Comparison of ENCODE assay signal across 14 cellular contexts in the genomic region with DNA sequence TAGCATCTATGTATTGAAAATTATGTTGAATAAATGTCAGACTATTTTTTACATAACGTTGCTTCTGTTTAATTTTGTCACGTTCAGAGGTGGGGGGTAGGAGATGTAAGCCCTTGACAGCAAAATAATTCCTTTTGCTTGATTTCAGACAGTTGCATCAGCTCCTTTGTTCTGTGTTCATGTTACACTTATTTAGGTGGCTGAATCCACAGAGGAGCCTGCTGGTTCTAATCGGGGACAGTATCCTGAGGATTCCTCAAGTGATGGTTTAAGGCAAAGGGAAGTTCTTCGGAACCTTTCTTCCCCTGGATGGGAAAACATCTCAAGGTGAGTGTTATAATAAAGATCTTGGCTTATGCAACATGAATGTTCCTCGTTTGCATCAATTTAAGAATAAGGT. TPM values are rescaled to one million over a fixed set of nuclear protein-coding genes. Genes with fewer than 3 reads are reported as not detected.
DNase-seq lines count a peak whose midpoint lies in the region; ATAC-seq and TF ChIP-seq lines count a peak whose summit lies in the region.
"Had no signal": no experiment of that assay in that cellular context is flagged by ENCODE, and none has a peak within 500 bp of the region (broad histone marks: within the 10 kb centered on the region; RNA-seq: fewer than 3 reads in every experiment).

No MANE protein-coding gene starts in this region.

- H3K27ac ChIP-seq in HEK293 (ENCODE audit: extremely low read depth, low read depth, low read length) (no peak overlapping the region), PC-3 (ENCODE audit: low read length) (no peak overlapping the region)
- H3K27ac ChIP-seq in naive thymus-derived CD4-positive, alpha-beta T cell (ENCODE audit: low read depth, low read length), result peak overlapping the region; percentile 24
- H3K27ac ChIP-seq: esophagus muscularis mucosa had no signal

- peak overlapping the region; percentile 45 for H3K27ac Mint-ChIP-seq in activated T-helper 1 cell treated with anti-CD3 and anti-CD28 coated beads, Interleukin-12 subunit alpha, Interleukin-12 subunit beta, Interleukin-2, Interleukin-4 antibody, amounts not matched to agents 30 ng/mL and 10 ng/mL and 1 ng/mL, durations not matched to agents 14 hours and 24 hours and 36 hours
- peak overlapping the region in 6 of 9 donors; percentile 6 to 97 (median 44) for H3K27ac Mint-ChIP-seq in naive thymus-derived CD4-positive, alpha-beta T cell

- no peaks in the 10 kb centered on the region for H3F3A ChIP-seq in PC-3 (ENCODE audit: low read length, unreplicated experiment)

- H3K36me3 Mint-ChIP-seq in activated T-helper 1 cell treated with anti-CD3 and anti-CD28 coated beads, Interleukin-12 subunit alpha, Interleukin-12 subunit beta, Interleukin-2, Interleukin-4 antibody, amounts not matched to agents 30 ng/mL and 10 ng/mL and 1 ng/mL, durations not matched to agents 14 hours and 24 hours and 36 hours (ENCODE audit: low read depth), result peaks cover 75% of the 10 kb centered on the region
- H3K36me3 Mint-ChIP-seq in naive thymus-derived CD4-positive, alpha-beta T cell, result peaks cover 8 to 63% (median 28%) of the 10 kb centered on the region in 5 donors

- H3K4me3 ChIP-seq in HEK293 (ENCODE audit: low read depth, low read length), result no peak overlapping the region
- H3K4me3 ChIP-seq in naive thymus-derived CD4-positive, alpha-beta T cell (ENCODE audit: low read length), result no peak overlapping the region
- no peak overlapping the region for H3K4me3 ChIP-seq in PC-3 (ENCODE audit: low read length)
- no peak overlapping the region for H3K4me3 ChIP-seq in mucosa of descending colon
- H3K4me3 ChIP-seq: esophagus muscularis mucosa had no signal

- H3K36me3 ChIP-seq in HEK293 (ENCODE audit: control insufficient read depth in 2 of 2, insufficient read depth in 1 of 2, low read length in 2 of 2) (peaks cover 23 to 64% of the 10 kb centered on the region in 2 experiments), PC-3 (ENCODE audit: low read depth, low read length) (peaks cover 57% of the 10 kb centered on the region), mucosa of descending colon (ENCODE audit: low read depth) (peaks cover 40% of the 10 kb centered on the region)
- peaks cover 0 to 69% (median 40%) of the 10 kb centered on the region in 3 experiments for H3K36me3 ChIP-seq in naive thymus-derived CD4-positive, alpha-beta T cell (ENCODE audit: control insufficient read depth in 2 of 3, insufficient read depth in 3 of 3, low read length in 3 of 3)

- H3K4me3 Mint-ChIP-seq in activated T-helper 1 cell treated with anti-CD3 and anti-CD28 coated beads, Interleukin-12 subunit alpha, Interleukin-12 subunit beta, Interleukin-2, Interleukin-4 antibody, amounts not matched to agents 30 ng/mL and 10 ng/mL and 1 ng/mL, durations not matched to agents 14 hours and 24 hours and 36 hours, result peak overlapping the region; percentile 43
- H3K4me3 Mint-ChIP-seq in naive thymus-derived CD4-positive, alpha-beta T cell, result peak overlapping the region in 1 of 10 donors; percentile 31

- H3K79me2 ChIP-seq in PC-3 (ENCODE audit: low read length), result peaks cover 43% of the 10 kb centered on the region

- no peaks in the 10 kb centered on the region for H3K9me3 ChIP-seq in HEK293 (ENCODE audit: control insufficient read depth, insufficient read depth, low read depth, low read length)
- H3K9me3 ChIP-seq in naive thymus-derived CD4-positive, alpha-beta T cell (ENCODE audit: control insufficient read depth in 2 of 3, low read length in 3 of 3), result no peaks in the 10 kb centered on the region
- H3K9me3 ChIP-seq in PC-3 (ENCODE audit: low read length), result no peaks in the 10 kb centered on the region
- H3K9me3 ChIP-seq in mucosa of descending colon, result no peaks in the 10 kb centered on the region
- H3K9me3 ChIP-seq: esophagus muscularis mucosa had no signal

- H3K4me1 Mint-ChIP-seq in activated T-helper 1 cell treated with anti-CD3 and anti-CD28 coated beads, Interleukin-12 subunit alpha, Interleukin-12 subunit beta, Interleukin-2, Interleukin-4 antibody, amounts not matched to agents 30 ng/mL and 10 ng/mL and 1 ng/mL, durations not matched to agents 14 hours and 24 hours and 36 hours (ENCODE audit: low read depth), result peaks cover 64% of the 10 kb centered on the region
- peaks cover 33 to 76% (median 65%) of the 10 kb centered on the region in 7 donors for H3K4me1 Mint-ChIP-seq in naive thymus-derived CD4-positive, alpha-beta T cell

- peaks cover 49% of the 10 kb centered on the region for H4K20me1 ChIP-seq in PC-3 (ENCODE audit: low read length)

- H3K9me2 ChIP-seq in PC-3 (replicated peaks; ENCODE audit: low read length), result no peaks in the 10 kb centered on the region

- no TSS peak for BruUV-seq in PC-3 (replicated peaks; lab: Mats Ljungman, UMichigan)

- TF ChIP-seq CTCF in HEK293 (tag by site-specific recombination; IDR thresholded peaks at IDR 0.05) (no peak), PC-3 (conservative IDR thresholded peaks at IDR 0.05; ENCODE audit: low read depth, low read length) (no peak), mucosa of descending colon (IDR thresholded peaks at IDR 0.05) (no peak)

- CTCF ChIA-PET in HEK293 (lab: Yijun Ruan, JAX), result interaction anchor here (1.0 to 1.4 kb wide), 3 partner anchors 17 to 143 kb away, joined by 4 to 5 read pairs (median 4); no protein-coding TSS in a partner anchor
- CTCF ChIA-PET in naive thymus-derived CD4-positive, alpha-beta T cell (lab: Charles Lee), result interaction anchor here (0.8 to 1.9 kb wide), 2 partner anchors 15 to 606 kb away, joined by 4 to 6 read pairs; partner anchors contain the start of gene ADGRG5
- CTCF ChIA-PET in PC-3 (lab: Charles Lee), result no interaction called here

- DNase-seq in NCI-H1105 treated with DMSO at 0.1 percent for 48 hours (lab: John Stamatoyannopoulos, UW) (peak; percentile 33), NCI-H1105 (lab: John Stamatoyannopoulos, UW) (no peak), PC-3 (no peak), mucosa of descending colon (no peak)
- DNase-seq in activated T-helper 1 cell treated with anti-CD3 and anti-CD28 coated beads, Interleukin-12 subunit alpha, Interleukin-12 subunit beta, Interleukin-2, Interleukin-4 antibody, amounts not matched to agents 30 ng/mL and 10 ng/mL and 1 ng/mL, durations not matched to agents 14 hours and 24 hours and 36 hours (ENCODE audit: low spot score), result no peak
- DNase-seq in naive thymus-derived CD4-positive, alpha-beta T cell, result no peak
- DNase-seq: 8988T, GDM1, kidney glomerular epithelial cell, NCI-H1092, RPMI8226 had no signal

- ATAC-seq in naive thymus-derived CD4-positive, alpha-beta T cell, result no peak
- ATAC-seq in PC-3 (no peak), mucosa of descending colon (no peak), GM19463 (IDR thresholded peaks at IDR 0.05; ENCODE audit: unreplicated experiment) (no peak)

- no peaks in the 10 kb centered on the region for H3K27me3 Mint-ChIP-seq in activated T-helper 1 cell treated with anti-CD3 and anti-CD28 coated beads, Interleukin-12 subunit alpha, Interleukin-12 subunit beta, Interleukin-2, Interleukin-4 antibody, amounts not matched to agents 30 ng/mL and 10 ng/mL and 1 ng/mL, durations not matched to agents 14 hours and 24 hours and 36 hours (ENCODE audit: insufficient read depth)
- H3K27me3 Mint-ChIP-seq in naive thymus-derived CD4-positive, alpha-beta T cell, result no peaks in the 10 kb centered on the region

- H3K9me3 Mint-ChIP-seq in activated T-helper 1 cell treated with anti-CD3 and anti-CD28 coated beads, Interleukin-12 subunit alpha, Interleukin-12 subunit beta, Interleukin-2, Interleukin-4 antibody, amounts not matched to agents 30 ng/mL and 10 ng/mL and 1 ng/mL, durations not matched to agents 14 hours and 24 hours and 36 hours, result no peaks in the 10 kb centered on the region
- no peaks in the 10 kb centered on the region for H3K9me3 Mint-ChIP-seq in naive thymus-derived CD4-positive, alpha-beta T cell

- H3K27me3 ChIP-seq in naive thymus-derived CD4-positive, alpha-beta T cell (ENCODE audit: control insufficient read depth in 2 of 2, insufficient read depth in 2 of 2, low read length in 2 of 2), result no peaks in the 10 kb centered on the region
- no peaks in the 10 kb centered on the region for H3K27me3 ChIP-seq in PC-3 (ENCODE audit: low read length)
- H3K27me3 ChIP-seq: esophagus muscularis mucosa had no signal

- no peak overlapping the region for H3K4me2 ChIP-seq in PC-3 (ENCODE audit: low read length)

- no peak overlapping the region for H3K9ac ChIP-seq in PC-3 (ENCODE audit: low read length)

- H3K4me1 ChIP-seq in HEK293 (ENCODE audit: control insufficient read depth, insufficient read depth, low read length) (no peaks in the 10 kb centered on the region; the same call in 1 of the 2 replicates), PC-3 (ENCODE audit: insufficient read depth, low read length) (peaks cover 14% of the 10 kb centered on the region), mucosa of descending colon (ENCODE audit: low read depth) (peaks cover 15% of the 10 kb centered on the region)
- peaks cover 20 to 29% of the 10 kb centered on the region in 2 donors for H3K4me1 ChIP-seq in naive thymus-derived CD4-positive, alpha-beta T cell (ENCODE audit: control insufficient read depth in 2 of 2, insufficient read depth in 2 of 2, low read length in 2 of 2)

- intact Hi-C loops in activated T-helper 1 cell treated with anti-CD3 and anti-CD28 coated beads, Interleukin-12 subunit alpha, Interleukin-12 subunit beta, Interleukin-2, Interleukin-4 antibody, amounts not matched to agents 30 ng/mL and 10 ng/mL and 1 ng/mL, durations not matched to agents 14 hours and 24 hours and 36 hours (cut with micrococcal nuclease), result loop anchor here (5.0 to 10.0 kb wide), 4 partner anchors 204 to 1188 kb away; partner anchors contain the start of genes CCDC102A, CFAP20, CIAPIN1 and COQ9
- intact Hi-C loops in naive thymus-derived CD4-positive, alpha-beta T cell (cut with micrococcal nuclease), result loop anchor here in 1 of 2 donors (10.0 kb wide), 2 partner anchors 422 to 508 kb away; partner anchors contain the start of genes CIAPIN1 and COQ9
- intact Hi-C loops in PC-3 (cut with micrococcal nuclease) (no loop called here), mucosa of descending colon (cut with DNase I, micrococcal nuclease) (no loop called here)

- POLR2A ChIA-PET in HEK293 (lab: Yijun Ruan, JAX), result interaction anchor here (0.6 to 1.3 kb wide), 2 partner anchors 11 to 17 kb away, joined by 3 to 4 read pairs; no protein-coding TSS in a partner anchor
- POLR2A ChIA-PET in naive thymus-derived CD4-positive, alpha-beta T cell (lab: Charles Lee), result interaction anchor here (0.6 to 1.5 kb wide), 3 partner anchors 26 to 80 kb away, joined by 3 to 6 read pairs (median 5); no protein-coding TSS in a partner anchor
- POLR2A ChIA-PET in PC-3 (lab: Charles Lee; ENCODE audit: unreplicated experiment), result no interaction called here

- H2AFZ ChIP-seq in PC-3 (ENCODE audit: low read length), result no peak overlapping the region

RNA-seq across cellular contexts. Expression of gene HERPUD1, which starts 4.5 kb away (rescaled TPM):
- 176 and 178 TPM in 2 replicates for total RNA-seq in activated T-helper 1 cell treated with anti-CD3 and anti-CD28 coated beads, Interleukin-12 subunit alpha, Interleukin-12 subunit beta, Interleukin-2, Interleukin-4 antibody, amounts not matched to agents 30 ng/mL and 10 ng/mL and 1 ng/mL, durations not matched to agents 14 hours and 24 hours and 36 hours
- total RNA-seq in naive thymus-derived CD4-positive, alpha-beta T cell, result 100 to 1,000 TPM; 102 to 226 (median 131) TPM
- 10 to 100 TPM; 42.0 to 61.8 TPM for polyA plus RNA-seq in naive thymus-derived CD4-positive, alpha-beta T cell
- total RNA-seq in PC-3 (2014; rRNA removed), result 50.1 and 54.9 TPM in 2 replicates
- 100 to 1,000 TPM; 130 to 165 (median 159) TPM for total RNA-seq in mucosa of descending colon

RNA-seq across cellular contexts. Expression of gene CETP, which starts 25.3 kb away (rescaled TPM):
- total RNA-seq in activated T-helper 1 cell treated with anti-CD3 and anti-CD28 coated beads, Interleukin-12 subunit alpha, Interleukin-12 subunit beta, Interleukin-2, Interleukin-4 antibody, amounts not matched to agents 30 ng/mL and 10 ng/mL and 1 ng/mL, durations not matched to agents 14 hours and 24 hours and 36 hours, result 0.23 and 0.24 TPM in 2 replicates
- total RNA-seq in naive thymus-derived CD4-positive, alpha-beta T cell, result not detected
- under 1 TPM; 0.17 to 0.25 TPM for polyA plus RNA-seq in naive thymus-derived CD4-positive, alpha-beta T cell
- not detected in 2 replicates for total RNA-seq in PC-3 (2014; rRNA removed)
- under 1 TPM in 2 of 3 donors, not detected in 1; 0.22 to 0.35 TPM for total RNA-seq in mucosa of descending colon

RNA-seq across cellular contexts. Expression of gene NLRC5, which starts 52.9 kb away (rescaled TPM):
- total RNA-seq in activated T-helper 1 cell treated with anti-CD3 and anti-CD28 coated beads, Interleukin-12 subunit alpha, Interleukin-12 subunit beta, Interleukin-2, Interleukin-4 antibody, amounts not matched to agents 30 ng/mL and 10 ng/mL and 1 ng/mL, durations not matched to agents 14 hours and 24 hours and 36 hours, result 164 and 175 TPM in 2 replicates
- 100 to 1,000 TPM; 380 to 615 (median 394) TPM for total RNA-seq in naive thymus-derived CD4-positive, alpha-beta T cell
- 100 to 1,000 TPM in 1 of 2 donors, 10 to 100 TPM in 1; 76.0 to 122 TPM for polyA plus RNA-seq in naive thymus-derived CD4-positive, alpha-beta T cell
- total RNA-seq in PC-3 (2014; rRNA removed) (0.98 and 4.4 TPM in 2 replicates), mucosa of descending colon (100 to 1,000 TPM; 110 to 127 (median 113) TPM)

Comparison
In these comparisons a context has a peak if more than half of its experiments do, and no peak if none do; other contexts are left out.
1. RNA of gene NLRC5, which starts 52.9 kb away (total RNA-seq): 380 to 615 TPM in naive thymus-derived CD4-positive, alpha-beta T cell, 164 to 175 TPM in activated T-helper 1 cell treated with anti-CD3 and anti-CD28 coated beads, Interleukin-12 subunit alpha, Interleukin-12 subunit beta, Interleukin-2, Interleukin-4 antibody, amounts not matched to agents 30 ng/mL and 10 ng/mL and 1 ng/mL, durations not matched to agents 14 hours and 24 hours and 36 hours and 110 to 127 TPM in mucosa of descending colon; 0.98 to 4.4 TPM in PC-3; every median in the first group is over 10 times any median in the second.